ENCODE assay signal across 8 cellular contexts in the genomic region with DNA sequence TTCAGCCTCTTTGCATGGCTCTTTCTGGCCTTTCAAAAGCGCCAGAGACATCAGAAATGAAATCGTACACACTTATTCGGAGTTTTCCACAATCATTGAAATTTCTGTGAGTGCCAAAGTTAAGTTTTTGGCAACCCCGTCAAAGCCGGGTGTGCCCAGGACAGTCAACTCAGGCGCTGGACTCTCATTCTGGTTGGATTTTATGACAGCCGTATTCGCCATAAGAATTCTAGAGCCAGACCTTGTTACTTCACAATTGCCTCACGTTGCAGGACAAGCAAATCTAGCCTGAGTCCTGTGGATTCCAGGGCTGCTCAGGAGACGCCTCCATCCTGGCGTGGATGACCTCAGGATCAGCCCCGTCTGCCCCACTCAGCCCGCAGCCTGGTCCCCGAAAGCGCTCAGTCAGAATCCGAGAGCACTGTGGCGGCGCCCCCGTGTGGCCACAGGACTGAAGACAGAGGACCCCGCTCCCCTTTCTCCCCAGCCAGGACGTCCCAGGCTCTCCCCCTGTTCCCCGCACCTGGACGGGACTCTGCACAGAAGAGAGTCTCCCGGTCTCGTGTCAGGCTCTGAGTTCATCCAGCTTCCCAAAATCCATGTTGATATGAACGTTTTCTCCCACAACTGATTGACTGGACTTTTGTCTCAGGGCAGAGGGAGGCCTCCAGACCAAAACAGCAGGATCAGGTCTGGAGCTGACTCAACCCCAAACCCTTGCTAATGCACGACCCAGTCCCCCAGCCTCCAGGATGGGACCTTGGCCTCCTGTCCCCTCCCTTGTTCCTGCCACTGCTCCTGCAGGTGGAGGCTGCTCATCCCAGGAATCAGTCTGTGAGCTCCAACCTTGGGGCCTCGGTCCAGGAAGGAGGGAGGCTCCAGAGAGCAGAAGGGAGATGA. TPM values are rescaled to one million over a fixed set of nuclear protein-coding genes. Genes with fewer than 3 reads are reported as not detected.
DNase-seq lines count a peak whose midpoint lies in the region; ATAC-seq and TF ChIP-seq lines count a peak whose summit lies in the region.

No MANE protein-coding gene starts in this region.

- WGBS in hepatocyte (ENCODE audit: low lambda C conversion rate, missing lambda C conversion rate), result 30% methylated on average over 28 of the region's 28 CpGs
- 14 to 19% methylated on average over 28 of the region's 28 CpGs for WGBS in sigmoid colon, 2 donors

- H3K4me3 ChIP-seq in astrocyte of the cerebellum (ENCODE audit: low read depth, low read length), result no peak overlapping the region
- no peak overlapping the region for H3K4me3 ChIP-seq in hepatocyte
- peak overlapping the region in 1 of 4 donors; percentile 14 for H3K4me3 ChIP-seq in sigmoid colon

- in situ Hi-C loops in astrocyte of the cerebellum (cut with HindIII; ENCODE audit: low sequenced_read_pairs), result loop anchor here (10.0 kb wide), 1 partner anchor 217 kb away; no protein-coding TSS in a partner anchor

- ATAC-seq in HG03354 (IDR thresholded peaks at IDR 0.05; ENCODE audit: poor library complexity, severe bottlenecking, unreplicated experiment), result peak; percentile 44
- no peak for ATAC-seq in GM21619 (IDR thresholded peaks at IDR 0.05; ENCODE audit: unreplicated experiment)
- ATAC-seq in GM21737 (IDR thresholded peaks at IDR 0.05; ENCODE audit: unreplicated experiment), result no peak

- H4K20me1 ChIP-seq in hepatocyte (ENCODE audit: insufficient read depth, poor library complexity, severe bottlenecking), result no peaks in the 10 kb centered on the region

- no peaks in the 10 kb centered on the region for H3K9me2 ChIP-seq in hepatocyte (replicated peaks; ENCODE audit: insufficient read depth)

- no peak overlapping the region for H3K27ac ChIP-seq in hepatocyte
- no peak overlapping the region for H3K27ac ChIP-seq in sigmoid colon

- no peaks in the 10 kb centered on the region for H3K36me3 ChIP-seq in hepatocyte (replicated peaks; ENCODE audit: insufficient read depth, low read depth)
- H3K36me3 ChIP-seq in sigmoid colon, result no peaks in the 10 kb centered on the region

- H3K79me2 ChIP-seq in hepatocyte, result no peaks in the 10 kb centered on the region

- TF ChIP-seq CTCF in astrocyte of the cerebellum (IDR thresholded peaks at IDR 0.05; ENCODE audit: low read depth, low read length, missing control alignments) (peak; percentile 80), hepatocyte (IDR thresholded peaks at IDR 0.05; ENCODE audit: poor library complexity) (peak; percentile 86), sigmoid colon (IDR thresholded peaks at IDR 0.05) (peak; percentile 53 to 90 (median 78))

- DNase-seq in DMS 273 (lab: John Stamatoyannopoulos, UW; ENCODE audit: unreplicated experiment) (peak; percentile 86), SW480 (ENCODE audit: low spot score) (peak; percentile 31), astrocyte of the cerebellum (ENCODE audit: low read depth) (peak; percentile 6), hepatocyte (ENCODE audit: low spot score) (peak; percentile 87), sigmoid colon (peak; percentile 91)

- no peaks in the 10 kb centered on the region for H3K9me3 ChIP-seq in hepatocyte (ENCODE audit: low read depth)
- H3K9me3 ChIP-seq in sigmoid colon, result no peaks in the 10 kb centered on the region

- TF ChIP-seq POLR2A in sigmoid colon (IDR thresholded peaks at IDR 0.05), result no peak

- no peak for TF ChIP-seq EP300 in sigmoid colon (IDR thresholded peaks at IDR 0.05)

- peak overlapping the region; percentile 64 for H3K4me2 ChIP-seq in hepatocyte

- peaks cover 26% of the 10 kb centered on the region for H3K27me3 ChIP-seq in hepatocyte
- no peaks in the 10 kb centered on the region for H3K27me3 ChIP-seq in sigmoid colon

- intact Hi-C loops in sigmoid colon (cut with DNase I), result loop anchor here (1.0 kb wide), 1 partner anchor 44 kb away; no protein-coding TSS in a partner anchor

- H3K4me1 ChIP-seq in hepatocyte (ENCODE audit: insufficient read depth) (no peaks in the 10 kb centered on the region), sigmoid colon (peaks cover 0 to 9% (median 4%) of the 10 kb centered on the region in 4 donors)

- peak overlapping the region; percentile 11 for H2AFZ ChIP-seq in hepatocyte

RNA-seq across cellular contexts. Expression of a gene that starts 38.2 kb away (rescaled TPM):
- total RNA-seq in hepatocyte (32.6 and 36.0 TPM in 2 replicates), sigmoid colon (10 to 100 TPM; 18.6 to 46.5 (median 27.2) TPM)
- polyA plus RNA-seq in hepatocyte (41.9 and 43.8 TPM in 2 replicates), sigmoid colon (10 to 100 TPM; 13.2 to 24.0 (median 20.3) TPM)

RNA-seq across cellular contexts. Expression of a gene that starts 56.3 kb away (rescaled TPM):
- total RNA-seq in hepatocyte (0.40 and 0.67 TPM in 2 replicates), sigmoid colon (1 to 10 TPM in 3 of 4 donors, under 1 TPM in 1; 0.71 to 3.3 (median 1.5) TPM)
- polyA plus RNA-seq in hepatocyte (0.11 and 0.44 TPM in 2 replicates), sigmoid colon (1 to 10 TPM in 2 of 3 donors, under 1 TPM in 1; 0.92 to 7.7 (median 1.2) TPM)

Comparison
In these comparisons a context has a peak if more than half of its experiments do, and no peak if none do; other contexts are left out.
1. DNase-seq: peak in every context shown above with its lines; median percentile 91 in sigmoid colon; 87 in hepatocyte; 86 in DMS 273; 31 in SW480; 6 in astrocyte of the cerebellum.